In the genomic region with DNA sequence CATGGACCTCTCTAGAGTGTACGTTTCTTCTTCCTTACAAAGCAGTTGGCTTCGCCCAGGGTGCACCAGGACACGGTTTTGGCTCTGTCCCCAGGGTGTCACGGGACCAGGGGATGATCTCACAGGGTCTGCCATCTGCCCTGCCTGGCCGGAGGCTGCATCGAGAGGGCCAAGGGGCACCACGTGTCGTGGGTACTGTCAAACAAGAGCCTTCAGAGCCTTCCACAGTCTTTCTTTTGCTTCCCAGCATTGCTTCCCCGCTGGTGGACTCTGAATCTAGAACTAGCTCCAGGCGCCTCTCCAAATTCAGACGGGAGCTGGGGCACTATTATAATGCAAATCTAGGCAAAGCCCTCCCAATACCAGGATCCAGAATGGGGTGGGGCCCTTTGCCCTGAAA, we compare ENCODE assay signal across 12 cellular contexts. TPM values are rescaled to one million over a fixed set of nuclear protein-coding genes. Genes with fewer than 3 reads are reported as not detected.
A peak's percentile ranks its signal among the peaks of the same experiment; 100 is the strongest.
DNase-seq lines count a peak whose midpoint lies in the region; ATAC-seq lines count a peak whose summit lies in the region.
"Had no signal": no experiment of that assay in that cellular context is flagged by ENCODE, and none has a peak within 500 bp of the region (broad histone marks: within the 10 kb centered on the region; RNA-seq: fewer than 3 reads in every experiment).

No MANE protein-coding gene starts in this region.

- no peak overlapping the region for H3K4me3 ChIP-seq in rectal smooth muscle tissue (ENCODE audit: low read length)

- H3K36me3 ChIP-seq in rectal smooth muscle tissue (ENCODE audit: control insufficient read depth, insufficient read depth, low read length): no peaks in the 10 kb centered on the region

- intact Hi-C loops in cardiac septum (cut with DNase I): loop anchor here (2.0 kb wide), 1 partner anchor 47 kb away; the partner anchor contains the start of gene MAPT

- H3K27me3 ChIP-seq in rectal smooth muscle tissue (ENCODE audit: control insufficient read depth, insufficient read depth, low read length): no peaks in the 10 kb centered on the region

- ATAC-seq in HG03439 (IDR thresholded peaks at IDR 0.05; ENCODE audit: unreplicated experiment) (no peak), GM21423 (IDR thresholded peaks at IDR 0.05; ENCODE audit: unreplicated experiment) (no peak), GM18907 (IDR thresholded peaks at IDR 0.05; ENCODE audit: unreplicated experiment) (no peak)

- H3K4me1 ChIP-seq in rectal smooth muscle tissue (ENCODE audit: control insufficient read depth, insufficient read depth, low read length): peaks cover 9% of the 10 kb centered on the region

- no peak overlapping the region for H3K9ac ChIP-seq in rectal smooth muscle tissue (ENCODE audit: low read length)

- peak overlapping the region; percentile 28 for H3K27ac ChIP-seq in rectal smooth muscle tissue (ENCODE audit: low read depth, low read length)

- peak; percentile 72 for DNase-seq in ELF-1 (ENCODE audit: low read depth, low spot score)
- DNase-seq in SHP77 (lab: John Stamatoyannopoulos, UW): peak; percentile 75 to 90
- DNase-seq in cardiac septum (ENCODE audit: low spot score): peak; percentile 92
- DNase-seq in stimulated activated CD8-positive, alpha-beta memory T cell treated with anti-CD3 and anti-CD28 coated beads, Interleukin-4, amount 100 ng/mL, for 48 hours: no peak
- DNase-seq: activated CD4-positive, alpha-beta T cell treated with anti-CD3 and anti-CD28 coated beads, Interleukin-2, amount 50 U/mL, for 4 hours; effector CD8-positive, alpha-beta T cell; GDM1; naive B cell had no signal

RNA-seq across cellular contexts. Expression of gene MAPT, which starts 47.9 kb away (rescaled TPM):
- total RNA-seq in cardiac septum: 44.4 TPM

RNA-seq across cellular contexts. Expression of gene STH, which starts 56.8 kb away (rescaled TPM):
- total RNA-seq in cardiac septum: not detected
